In genomic region chr4:173025131-173025530, GRCh38 we compare ENCODE assay signal across 8 cellular contexts.
DNase-seq lines count a peak whose midpoint lies in the region; ATAC-seq, FAIRE-seq and TF ChIP-seq lines count a peak whose summit lies in the region.

No MANE protein-coding gene starts in this region.

- H3K9me3 Mint-ChIP-seq in GM23338, result no peaks in the 10 kb centered on the region; the same call in 2 of the 3 replicates

- no peak overlapping the region for H3K4me2 ChIP-seq in GM23338

- H4K20me1 ChIP-seq in GM23338 (replicated peaks; ENCODE audit: insufficient read depth), result no peaks in the 10 kb centered on the region

- TF ChIP-seq CTCF in 22Rv1 (IDR thresholded peaks at IDR 0.05) (peak; percentile 44), GM23338 (conservative IDR thresholded peaks at IDR 0.05; ENCODE audit: low read depth in 2 of 2) (peak; percentile 86 to 87), right lobe of liver (IDR thresholded peaks at IDR 0.05) (peak; percentile 49 to 53 (median 51)), vagina (IDR thresholded peaks at IDR 0.05) (peak; percentile 41 to 53 (median 43))

- intact Hi-C loops in right lobe of liver (cut with DNase I) (no loop called here), vagina (cut with DNase I) (no loop called here)

- 0 out of 2 replicates have a peak, but pooled peaks cover 2% of the 10 kb centered on the region for H3F3A ChIP-seq in GM23338 (replicated peaks; ENCODE audit: low read depth)

- no peaks in the 10 kb centered on the region for H3K9me2 ChIP-seq in GM23338 (ENCODE audit: insufficient read depth)

- H3K4me1 Mint-ChIP-seq in GM23338, result peaks cover 38% of the 10 kb centered on the region

- TF ChIP-seq POLR2A in right lobe of liver (IDR thresholded peaks at IDR 0.05) (no peak), vagina (IDR thresholded peaks at IDR 0.05) (no peak)

- H3K27ac ChIP-seq in 22Rv1, result peak overlapping the region; percentile 54
- H3K27ac ChIP-seq in GM23338 (ENCODE audit: low read depth), result no peak overlapping the region
- H3K27ac ChIP-seq in right lobe of liver, result no peak overlapping the region
- H3K27ac ChIP-seq in vagina, result no peak overlapping the region

- H3K4me3 ChIP-seq in GM23338, result no peak overlapping the region
- H3K4me3 ChIP-seq in right lobe of liver, result no peak overlapping the region
- H3K4me3 ChIP-seq in vagina, result no peak overlapping the region

- peak; percentile 98 for TF ChIP-seq RAD21 in Ishikawa (IDR thresholded peaks at IDR 0.05; ENCODE audit: low read depth)

- ATAC-seq in GM23338 (peak; percentile 88), right lobe of liver (peak; percentile 42 to 56 (median 52))

- H3K27me3 Mint-ChIP-seq in GM23338 (ENCODE audit: insufficient read depth, low read depth, poor library complexity), result peaks cover 3% of the 10 kb centered on the region

- H3K27me3 ChIP-seq in GM23338 (ENCODE audit: insufficient read depth) (no peaks in the 10 kb centered on the region), right lobe of liver (no peaks in the 10 kb centered on the region), vagina (no peaks in the 10 kb centered on the region)

- H3K9me3 ChIP-seq in right lobe of liver (no peaks in the 10 kb centered on the region), vagina (no peaks in the 10 kb centered on the region)

- H3K36me3 Mint-ChIP-seq in GM23338 (ENCODE audit: low read depth), result no peaks in the 10 kb centered on the region

- TF ChIP-seq EP300 in Ishikawa (IDR thresholded peaks at IDR 0.05; ENCODE audit: borderline replicate concordance), result no peak

- H2AFZ ChIP-seq in GM23338, result no peak overlapping the region

- H3K27ac Mint-ChIP-seq in GM23338, result no peak overlapping the region; the same call in 1 of the 2 replicates

- peaks cover 34% of the 10 kb centered on the region for H3K4me1 ChIP-seq in GM23338 (ENCODE audit: insufficient read depth)
- no peaks in the 10 kb centered on the region for H3K4me1 ChIP-seq in right lobe of liver
- no peaks in the 10 kb centered on the region for H3K4me1 ChIP-seq in vagina

- H3K79me2 ChIP-seq in GM23338 (replicated peaks; ENCODE audit: insufficient read depth), result no peaks in the 10 kb centered on the region

- no peaks in the 10 kb centered on the region for H3K36me3 ChIP-seq in GM23338 (ENCODE audit: insufficient read depth)
- H3K36me3 ChIP-seq in right lobe of liver, result no peaks in the 10 kb centered on the region
- H3K36me3 ChIP-seq in vagina, result no peaks in the 10 kb centered on the region

- no peak overlapping the region for H3K4me3 Mint-ChIP-seq in GM23338

- 86% methylated on average over 1 of the region's 1 CpG for WGBS in right lobe of liver (ENCODE audit: insufficient coverage, low coverage, low lambda C conversion rate, missing lambda C conversion rate)

- DNase-seq in GM23338 (ENCODE audit: low spot score) (peak; percentile 91), RCC 7860 (ENCODE audit: low spot score) (peak; percentile 58), dedifferentiated amniotic fluid mesenchymal stem cell (ENCODE audit: extremely low spot score) (peak; percentile 83), right lobe of liver (no peak), vagina (ENCODE audit: extremely low spot score in 2 of 2) (no peak)

- peak; percentile 75 for FAIRE-seq in G401.6 (lab: Jason Lieb, UNC)
- peak; percentile 62 for FAIRE-seq in RCC 7860 (lab: Jason Lieb, UNC)

TF ChIP-seq in GM23338, 12 proteins besides CTCF, POLR2A, EP300 and RAD21:
- TF ChIP-seq EZH2 (IDR thresholded peaks at IDR 0.05; ENCODE audit: low read depth, unreplicated experiment), result no peak
- peak; percentile 33 for TF ChIP-seq CREB1 (CRISPR knock-in tag; IDR thresholded peaks at IDR 0.05; ENCODE audit: low read depth)

TF ChIP-seq in Ishikawa, 13 proteins besides CTCF, POLR2A, EP300 and RAD21:
- TF ChIP-seq REST (IDR thresholded peaks at IDR 0.05; ENCODE audit: low read depth), result no peak
- TF ChIP-seq NFIC (IDR thresholded peaks at IDR 0.05), result no peak
- TF ChIP-seq CREB1 (IDR thresholded peaks at IDR 0.05; ENCODE audit: low read depth), result no peak
- TF ChIP-seq TEAD4 (IDR thresholded peaks at IDR 0.05), result no peak
- 0 out of 2 replicates have a peak, but pooled peaks have one; percentile 25 for TF ChIP-seq USF1 (IDR thresholded peaks at IDR 0.05)
- TF ChIP-seq ZBTB7A (IDR thresholded peaks at IDR 0.05; ENCODE audit: low read depth), result no peak
- no peak for TF ChIP-seq MAX (IDR thresholded peaks at IDR 0.05)
- no peak for TF ChIP-seq EGR1 (IDR thresholded peaks at IDR 0.05)

Comparison
In these comparisons a context has a peak if more than half of its experiments do, and no peak if none do; other contexts are left out.
1. DNase-seq: peak in GM23338 (single experiment), RCC 7860 (single experiment) and dedifferentiated amniotic fluid mesenchymal stem cell (single experiment); none in right lobe of liver (0 of 3) and vagina (0 of 2).
2. Peak in every context shown above with its lines, with median percentiles within 50 percentile points of each other: CTCF ChIP-seq.